ENCODE assay signal across 20 cellular contexts in the genomic region with DNA sequence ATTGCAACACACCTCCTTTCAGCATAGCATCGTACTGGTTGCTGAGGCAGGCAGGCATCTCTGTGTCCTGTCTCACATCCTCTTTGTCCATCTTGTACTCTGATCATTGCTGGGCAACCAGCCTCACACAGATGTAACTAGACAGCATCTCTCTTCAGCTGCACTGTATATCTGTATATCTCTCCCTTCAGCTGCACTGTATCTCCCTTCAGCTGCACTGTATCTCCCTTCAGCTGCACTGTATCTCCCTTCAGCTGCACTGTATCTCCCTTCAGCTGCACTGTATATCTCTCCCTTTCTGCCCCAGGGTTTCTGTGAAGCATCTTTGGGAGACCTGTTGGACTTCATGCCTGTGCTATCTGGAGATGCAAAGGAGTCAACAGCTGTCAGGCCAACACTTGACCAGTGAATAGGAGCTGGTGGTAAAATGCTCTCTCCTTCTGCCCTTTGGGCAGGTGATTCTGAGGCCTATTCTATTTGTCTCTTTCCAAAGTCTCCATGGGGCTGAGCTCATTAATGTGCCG. TPM values are rescaled to one million over a fixed set of nuclear protein-coding genes. Genes with fewer than 3 reads are reported as not detected.
DNase-seq lines count a peak whose midpoint lies in the region; ATAC-seq, FAIRE-seq and TF ChIP-seq lines count a peak whose summit lies in the region.
"Had no signal": no experiment of that assay in that cellular context is flagged by ENCODE, and none has a peak within 500 bp of the region (broad histone marks: within the 10 kb centered on the region; RNA-seq: fewer than 3 reads in every experiment).

No MANE protein-coding gene starts in this region.

- H3K27me3 ChIP-seq in SK-N-SH (ENCODE audit: insufficient read depth) (no peaks in the 10 kb centered on the region), neuronal stem cell (ENCODE audit: control insufficient read depth in 3 of 3, insufficient read depth in 3 of 3, low read depth in 1 of 3, low read length in 3 of 3) (no peaks in the 10 kb centered on the region)
- H3K27me3 ChIP-seq: BLaER1 treated with 17β-estradiol and CSF1 and Interleukin-3, amounts not matched to agents 10 nM and 100 nM had no signal

- no peak for TF ChIP-seq RAD21 in SK-N-SH (IDR thresholded peaks at IDR 0.05; ENCODE audit: low read length)

- no peak overlapping the region for H3K9ac ChIP-seq in SK-N-SH
- peak overlapping the region; percentile 50 for H3K9ac ChIP-seq in neuronal stem cell (ENCODE audit: low read depth, low read length, poor library complexity)
- H3K9ac ChIP-seq in kidney (ENCODE audit: low read length in 2 of 2): no peak overlapping the region
- H3K9ac ChIP-seq: BLaER1 treated with 17β-estradiol and CSF1 and Interleukin-3, amounts not matched to agents 10 nM and 100 nM had no signal

- H3K14ac ChIP-seq in neuronal stem cell (ENCODE audit: low read length): no peak overlapping the region

- 7% methylated on average over 2 of the region's 2 CpGs for WGBS in SK-N-SH (ENCODE audit: low lambda C conversion rate)
- WGBS in neuronal stem cell (ENCODE audit: extremely low coverage in 2 of 2, insufficient read length in 2 of 2, insufficient replicate concordance in 1 of 2), 2 donors: no CpG with 5 or more reads among the region's 2 CpGs

- intact Hi-C loops in kidney (cut with DNase I): no loop called here

- POLR2A ChIA-PET in SK-N-SH (lab: Yijun Ruan, JAX): interaction anchor here (0.8 kb wide), 1 partner anchor 99 kb away, joined by 3 read pairs; the partner anchor contains the start of gene MRPS33

- CTCF ChIA-PET in SK-N-SH (lab: Yijun Ruan, JAX): interaction anchor here (1.0 to 2.0 kb wide), 7 partner anchors 12 to 536 kb away, joined by 3 to 7 read pairs (median 4); no protein-coding TSS in a partner anchor

- no peak overlapping the region for H2BK15ac ChIP-seq in neuronal stem cell (ENCODE audit: low read length)

- H2AK5ac ChIP-seq in neuronal stem cell (ENCODE audit: low read depth, low read length): no peak overlapping the region

- no peak overlapping the region for H3K4me2 ChIP-seq in SK-N-SH
- no peak overlapping the region for H3K4me2 ChIP-seq in neuronal stem cell (ENCODE audit: insufficient read depth, low read length, poor library complexity, severe bottlenecking)
- H3K4me2 ChIP-seq: BLaER1 treated with 17β-estradiol and CSF1 and Interleukin-3, amounts not matched to agents 10 nM and 100 nM had no signal

- no peak overlapping the region for H2BK120ac ChIP-seq in neuronal stem cell (ENCODE audit: low read depth, low read length)

- H4K8ac ChIP-seq in neuronal stem cell (ENCODE audit: low read depth, low read length): no peak overlapping the region

- FAIRE-seq in kidney (lab: Jason Lieb, UNC): no peak
- FAIRE-seq: D721Med, GM12878, HTR-8/SVneo had no signal

- H3K36me3 ChIP-seq in SK-N-SH (replicated peaks in 1 of 2; ENCODE audit: control insufficient read depth in 1 of 2, insufficient read depth in 2 of 2, low read length in 1 of 2) (no peaks in the 10 kb centered on the region), neuronal stem cell (replicated peaks in 1 of 2; ENCODE audit: control insufficient read depth in 2 of 2, insufficient read depth in 2 of 2, low read length in 2 of 2) (no peaks in the 10 kb centered on the region), kidney (ENCODE audit: control insufficient read depth in 1 of 2, insufficient read depth in 2 of 2, low read length in 2 of 2) (no peaks in the 10 kb centered on the region)
- H3K36me3 ChIP-seq: BLaER1 treated with 17β-estradiol and CSF1 and Interleukin-3, amounts not matched to agents 10 nM and 100 nM had no signal

- no peak for TF ChIP-seq EP300 in SK-N-SH (IDR thresholded peaks at IDR 0.05; ENCODE audit: borderline replicate concordance in 1 of 2, low read depth in 1 of 2, low read length in 1 of 2)

- H2AFZ ChIP-seq in SK-N-SH (ENCODE audit: low read depth) (no peak overlapping the region), neuronal stem cell (ENCODE audit: low read length) (no peak overlapping the region)

- H3K9me3 ChIP-seq in SK-N-SH (no peaks in the 10 kb centered on the region), neuronal stem cell (replicated peaks in 1 of 2; ENCODE audit: control insufficient read depth in 2 of 2, insufficient read depth in 1 of 2, low read depth in 1 of 2, low read length in 2 of 2) (no peaks in the 10 kb centered on the region), kidney (ENCODE audit: control insufficient read depth in 1 of 2, low read length in 2 of 2) (no peaks in the 10 kb centered on the region)
- H3K9me3 ChIP-seq: Caco-2 had no signal

- no peaks in the 10 kb centered on the region for H3K79me1 ChIP-seq in neuronal stem cell (ENCODE audit: low read depth, low read length)

- no peaks in the 10 kb centered on the region for H3F3A ChIP-seq in SK-N-SH (replicated peaks; ENCODE audit: insufficient read depth)

- no peaks in the 10 kb centered on the region for H4K20me1 ChIP-seq in SK-N-SH (ENCODE audit: insufficient read depth)
- H4K20me1 ChIP-seq: BLaER1 treated with 17β-estradiol and CSF1 and Interleukin-3, amounts not matched to agents 10 nM and 100 nM had no signal

- H3K27ac ChIP-seq in SK-N-SH (ENCODE audit: low read depth in 2 of 2, low read length in 1 of 2): peak overlapping the region in 1 of 2 experiments; percentile 24; a peak in 2 of 4 replicates
- no peak overlapping the region for H3K27ac ChIP-seq in neuronal stem cell (replicated peaks; ENCODE audit: low read length)
- H3K27ac ChIP-seq in kidney (ENCODE audit: low read depth in 2 of 2, low read length in 2 of 2): no peak overlapping the region
- H3K27ac ChIP-seq: BLaER1 treated with 17β-estradiol and CSF1 and Interleukin-3, amounts not matched to agents 10 nM and 100 nM had no signal

- H4K91ac ChIP-seq in neuronal stem cell (ENCODE audit: low read depth, low read length, poor library complexity): no peak overlapping the region

- no peak overlapping the region for H3K4ac ChIP-seq in neuronal stem cell (ENCODE audit: low read length)

- no peak overlapping the region for H2BK5ac ChIP-seq in neuronal stem cell (ENCODE audit: low read length)

- TF ChIP-seq CTCF in SK-N-SH (IDR thresholded peaks at IDR 0.05): no peak
- no peak for TF ChIP-seq CTCF in kidney (IDR thresholded peaks at IDR 0.05; ENCODE audit: borderline replicate concordance, extremely low read depth, insufficient read depth)

- no peak overlapping the region for H2BK12ac ChIP-seq in neuronal stem cell (ENCODE audit: low read length)

- H3K18ac ChIP-seq in neuronal stem cell (ENCODE audit: low read length): no peak overlapping the region

- H3K4me3 ChIP-seq in SK-N-SH (ENCODE audit: low read depth in 2 of 2, low read length in 1 of 2) (no peak overlapping the region), neuronal stem cell (ENCODE audit: low read length in 2 of 2) (no peak overlapping the region), kidney (ENCODE audit: low read length in 2 of 2) (no peak overlapping the region)
- H3K4me3 ChIP-seq: BLaER1 treated with 17β-estradiol and CSF1 and Interleukin-3, amounts not matched to agents 10 nM and 100 nM; GM12878 had no signal

- H3K4me1 ChIP-seq in SK-N-SH (ENCODE audit: control insufficient read depth in 1 of 2, insufficient read depth in 2 of 2, low read depth in 1 of 2, low read length in 1 of 2): peaks cover 0 to 19% of the 10 kb centered on the region in 2 experiments; a peak in 2 of 4 replicates
- peaks cover 0 to 7% of the 10 kb centered on the region in 2 donors for H3K4me1 ChIP-seq in neuronal stem cell (ENCODE audit: control insufficient read depth in 2 of 2, insufficient read depth in 1 of 2, low read depth in 1 of 2, low read length in 2 of 2)
- no peaks in the 10 kb centered on the region for H3K4me1 ChIP-seq in kidney (ENCODE audit: control insufficient read depth in 1 of 2, insufficient read depth in 1 of 2, low read depth in 1 of 2, low read length in 2 of 2)
- H3K4me1 ChIP-seq: BLaER1 treated with 17β-estradiol and CSF1 and Interleukin-3, amounts not matched to agents 10 nM and 100 nM; Caco-2 had no signal

- ATAC-seq in SK-N-SH treated with all-trans-retinoic acid at 6 μM for 48 hours: no peak; the same call in 2 of the 3 replicates
- ATAC-seq: GM12878, HCT116 had no signal

- H3K79me2 ChIP-seq in SK-N-SH (ENCODE audit: insufficient read depth): no peaks in the 10 kb centered on the region

- 0 out of 2 replicates have a peak, but pooled peaks cover 5% of the 10 kb centered on the region for H3K9me2 ChIP-seq in SK-N-SH

- no peak overlapping the region for H3K23ac ChIP-seq in neuronal stem cell (ENCODE audit: low read depth, low read length, poor library complexity)

- DNase-seq in NCI-H146 (lab: John Stamatoyannopoulos, UW): peak; percentile 28
- DNase-seq in NCI-H146 treated with DMSO at 0.1 percent for 48 hours (lab: John Stamatoyannopoulos, UW; ENCODE audit: unreplicated experiment): no peak
- peak; percentile 61 for DNase-seq in SK-N-SH
- peak; percentile 7 for DNase-seq in ELF-1 (ENCODE audit: low read depth, low spot score)
- no peak for DNase-seq in neuronal stem cell (ENCODE audit: low spot score)
- no peak for DNase-seq in NCI-H187 treated with DMSO at 0.1 percent for 48 hours (lab: John Stamatoyannopoulos, UW)
- DNase-seq in kidney: no peak
- DNase-seq: Caco-2; CD4-positive, CD25-positive, alpha-beta regulatory T cell; CD8-positive, alpha-beta memory T cell; DMS79 treated with DMSO at 0.1 percent for 48 hours; GOT3; H7; IMR-90 had no signal

TF ChIP-seq in SK-N-SH, 30 proteins besides CTCF, POLR2A, EP300 and RAD21 (continues in another document):
- peak; percentile 46; the same call in 1 of the 2 replicates for TF ChIP-seq FOXJ3 (CRISPR knock-in tag; IDR thresholded peaks at IDR 0.05)
- no peak for TF ChIP-seq NRF1 (IDR thresholded peaks at IDR 0.05; ENCODE audit: low read depth, low read length)
- TF ChIP-seq TEAD4 (IDR thresholded peaks at IDR 0.05; ENCODE audit: borderline replicate concordance, insufficient read depth): no peak
- TF ChIP-seq JUND (IDR thresholded peaks at IDR 0.05): no peak
- no peak for TF ChIP-seq RCOR1 (IDR thresholded peaks at IDR 0.05; ENCODE audit: low read length)
- TF ChIP-seq GATA2 (CRISPR knock-in tag; IDR thresholded peaks at IDR 0.05): peak; percentile 85

TF ChIP-seq in SK-N-SH treated with all-trans-retinoic acid at 6 μM for 48 hours, 23 proteins besides CTCF, POLR2A, EP300 and RAD21 (continues in another document):
- TF ChIP-seq OSR1 (CRISPR knock-in tag; IDR thresholded peaks at IDR 0.05) (no peak), SNAI2 (CRISPR knock-in tag; IDR thresholded peaks at IDR 0.05) (no peak), TCF4 (CRISPR knock-in tag; IDR thresholded peaks at IDR 0.05; ENCODE audit: borderline replicate concordance) (no peak), ISL1 (CRISPR knock-in tag; IDR thresholded peaks at IDR 0.05) (no peak), TOX (CRISPR knock-in tag; IDR thresholded peaks at IDR 0.05; ENCODE audit: borderline replicate concordance) (no peak), ZC3H10 (CRISPR knock-in tag; IDR thresholded peaks at IDR 0.05) (no peak)

RNA-seq across cellular contexts. Expression of gene TMEM178B, which starts 40.3 kb away (rescaled TPM):
- polyA plus RNA-seq in SK-N-SH (2012; rRNA removed) (0.16 and 0.20 TPM in 2 replicates), kidney (ENCODE audit: insufficient read depth, low read depth, low replicate concordance) (0.58 TPM)
- polyA plus RNA-seq in SK-N-SH (2012; cell fraction: cytosol; rRNA removed): 0.13 and 0.24 TPM in 2 replicates
- polyA plus RNA-seq in SK-N-SH (2012; cell fraction: nucleus; rRNA removed): 0.11 and 0.19 TPM in 2 replicates
- 4.0 TPM for polyA plus RNA-seq in neuronal stem cell (2013, experiment 1 of 2)
- polyA plus RNA-seq in neuronal stem cell (2013, experiment 2 of 2): 4.4 TPM
- total RNA-seq in kidney: 20.0 TPM
- polyA plus RNA-seq: CD4-positive, CD25-positive, alpha-beta regulatory T cell had no signal

Comparison
In these comparisons a context has a peak if more than half of its experiments do, and no peak if none do; other contexts are left out.
1. DNase-seq: peak in NCI-H146 (single experiment), SK-N-SH (single experiment) and ELF-1 (single experiment); none in NCI-H146 treated with DMSO at 0.1 percent for 48 hours (single experiment), neuronal stem cell (single experiment), NCI-H187 treated with DMSO at 0.1 percent for 48 hours (single experiment) and kidney (single experiment).